25 cellular contexts compared by ENCODE assay signal in genomic region chr1:52503706-52504105, GRCh38.
"Had no signal": no experiment of that assay in that cellular context is flagged by ENCODE, and none has a peak within 500 bp of the region (broad histone marks: within the 10 kb centered on the region; RNA-seq: fewer than 3 reads in every experiment).

No MANE protein-coding gene starts in this region.

- H3K27me3 ChIP-seq: adrenal gland, ascending aorta, brain microvascular endothelial cell, gastrocnemius medialis, neutrophil, testis, upper lobe of left lung had no signal

- H3K4me3 ChIP-seq: adrenal gland, ascending aorta, gastrocnemius medialis, testis, upper lobe of left lung had no signal

- H2AFZ ChIP-seq: parathyroid adenoma had no signal

- H3K4me3 Mint-ChIP-seq: activated B cell treated with CpG ODN at 0.5 μM for 24 hours; activated CD4-positive, alpha-beta memory T cell treated with anti-CD3 and anti-CD28 coated beads, Interleukin-2, amount 10 ng/mL, durations not matched to agents 7 days and 5 days; activated T-helper 1 cell treated with anti-CD3 and anti-CD28 coated beads, Interleukin-12 subunit alpha, Interleukin-12 subunit beta, Interleukin-2, Interleukin-4 antibody, amounts not matched to agents 30 ng/mL and 10 ng/mL and 1 ng/mL, durations not matched to agents 14 hours and 24 hours and 36 hours; memory B cell; nephron had no signal

- H3K36me3 ChIP-seq: adrenal gland, ascending aorta, brain microvascular endothelial cell, gastrocnemius medialis had no signal

- ATAC-seq: esophagus mucosa, gastrocnemius medialis, left cardiac atrium, right cardiac atrium had no signal

- H3K9me3 ChIP-seq: adrenal gland, ascending aorta, gastrocnemius medialis, neutrophil, testis, upper lobe of left lung had no signal

- H3K27ac Mint-ChIP-seq: activated B cell treated with CpG ODN at 0.5 μM for 24 hours; activated CD4-positive, alpha-beta memory T cell treated with anti-CD3 and anti-CD28 coated beads, Interleukin-2, amount 10 ng/mL, durations not matched to agents 7 days and 5 days; activated T-helper 1 cell treated with anti-CD3 and anti-CD28 coated beads, Interleukin-12 subunit alpha, Interleukin-12 subunit beta, Interleukin-2, Interleukin-4 antibody, amounts not matched to agents 30 ng/mL and 10 ng/mL and 1 ng/mL, durations not matched to agents 14 hours and 24 hours and 36 hours; memory B cell; nephron had no signal

- H3K27ac ChIP-seq: adrenal gland, ascending aorta, brain microvascular endothelial cell, gastrocnemius medialis, neutrophil, parathyroid adenoma, testis, upper lobe of left lung had no signal

- H3K4me1 Mint-ChIP-seq: activated CD4-positive, alpha-beta memory T cell treated with anti-CD3 and anti-CD28 coated beads, Interleukin-2, amount 10 ng/mL, durations not matched to agents 7 days and 5 days; nephron had no signal

- H3K27me3 Mint-ChIP-seq: activated B cell treated with CpG ODN at 0.5 μM for 24 hours; activated CD4-positive, alpha-beta memory T cell treated with anti-CD3 and anti-CD28 coated beads, Interleukin-2, amount 10 ng/mL, durations not matched to agents 7 days and 5 days; memory B cell had no signal

- H3K9me3 Mint-ChIP-seq: activated B cell treated with CpG ODN at 0.5 μM for 24 hours; activated CD4-positive, alpha-beta memory T cell treated with anti-CD3 and anti-CD28 coated beads, Interleukin-2, amount 10 ng/mL, durations not matched to agents 7 days and 5 days; activated T-helper 1 cell treated with anti-CD3 and anti-CD28 coated beads, Interleukin-12 subunit alpha, Interleukin-12 subunit beta, Interleukin-2, Interleukin-4 antibody, amounts not matched to agents 30 ng/mL and 10 ng/mL and 1 ng/mL, durations not matched to agents 14 hours and 24 hours and 36 hours; memory B cell; nephron had no signal

- DNase-seq: activated B cell treated with CpG ODN at 0.5 μM for 24 hours; activated CD4-positive, alpha-beta memory T cell treated with anti-CD3 and anti-CD28 coated beads, Interleukin-2, amount 10 ng/mL, durations not matched to agents 7 days and 5 days; activated CD4-positive, alpha-beta T cell treated with anti-CD3 and anti-CD28 coated beads for 48 hours; activated gamma-delta T cell; activated naive CD4-positive, alpha-beta T cell treated with anti-CD3 and anti-CD28 coated beads, Interleukin-2, amount 50 U/mL, for 16 hours; adrenal gland; brain microvascular endothelial cell; caudate nucleus; effector memory CD4-positive, alpha-beta T cell; gastrocnemius medialis; hypothalamus; left cardiac atrium; right cardiac atrium; stimulated activated CD4-positive, alpha-beta T cell treated with anti-CD3 and anti-CD28 coated beads, Interleukin-1b, Interleukin-23, amount 100 ng/mL, for 48 hours; T-helper 1 cell; T-helper 9 cell; testis; upper lobe of left lung had no signal

- H3K4me1 ChIP-seq: adrenal gland, ascending aorta, gastrocnemius medialis, parathyroid adenoma, testis, upper lobe of left lung had no signal
